8 cellular contexts compared by ENCODE assay signal in the genomic region with DNA sequence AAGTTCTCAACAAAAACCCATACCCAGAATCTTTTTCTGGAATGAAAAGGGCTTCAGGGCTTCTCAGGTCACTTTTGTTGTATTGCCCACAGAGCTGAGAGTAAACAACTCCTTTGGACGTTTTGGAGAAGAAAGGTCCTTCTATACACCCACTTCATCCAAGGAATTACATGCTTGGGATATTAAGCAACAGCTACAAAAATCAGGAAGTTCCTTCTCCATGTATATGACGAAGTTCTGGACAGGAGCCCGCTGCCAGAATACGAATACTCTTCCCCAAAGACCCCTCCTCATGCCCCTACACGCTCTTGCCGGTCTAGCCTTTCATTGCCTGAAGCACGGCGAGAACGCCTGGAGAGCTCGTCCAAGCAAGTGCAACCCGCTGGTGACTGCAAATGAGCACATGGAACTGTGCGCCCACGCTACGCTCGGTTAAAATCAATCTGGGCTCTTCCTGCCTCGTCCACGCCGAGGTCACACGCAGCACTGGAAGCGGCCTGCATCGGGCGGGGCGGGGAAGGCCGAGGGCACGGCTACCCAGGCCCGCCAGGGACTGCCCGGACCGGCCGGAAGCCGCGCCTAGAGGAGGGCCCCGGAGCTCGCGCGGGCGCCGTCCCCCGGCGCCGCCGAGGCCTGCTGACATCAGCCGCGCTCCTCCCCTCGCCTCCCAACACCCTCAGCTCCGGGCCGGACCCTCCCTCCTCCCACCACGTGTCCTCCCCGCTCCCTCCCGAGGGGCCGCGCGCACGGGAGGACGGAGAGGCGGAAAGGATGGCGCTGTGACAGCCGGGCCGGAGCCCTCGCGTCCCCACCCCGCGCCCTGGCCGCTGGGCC.
DNase-seq lines count a peak whose midpoint lies in the region; ATAC-seq and TF ChIP-seq lines count a peak whose summit lies in the region.

POGK (plus strand) TSS at position 710 of the 834 bp plus-strand sequence. CDS start 1,482 bp downstream, outside the sequence.

- DNase-seq in AG09309 (ENCODE audit: low read depth) (peak; percentile 54), NCI-H226 (peak; percentile 89), iris pigment epithelial cell (ENCODE audit: low read depth) (peak; percentile 91)
- peak; percentile 55 for DNase-seq in activated CD4-positive, CD25-positive, alpha-beta regulatory T cell treated with anti-CD3 and anti-CD28 coated beads, Interleukin-2, amount 50 U/mL, for 16 hours (ENCODE audit: low read depth, low spot score)
- peak; percentile 80 for DNase-seq in central memory CD4-positive, alpha-beta T cell
- peak; percentile 76 to 82 for DNase-seq in stimulated activated CD4-positive, alpha-beta T cell treated with anti-CD3 and anti-CD28 coated beads, Interleukin-12 subunit alpha, Interleukin-12 subunit beta, amount 100 ng/mL, for 24 hours (ENCODE audit: low read depth in 2 of 2)

- peak; percentile 98 for ATAC-seq in GM19023 (IDR thresholded peaks at IDR 0.05; ENCODE audit: unreplicated experiment)
- ATAC-seq in HG03196 (IDR thresholded peaks at IDR 0.05; ENCODE audit: unreplicated experiment) = peak; percentile 98

- H3K4me3 ChIP-seq in AG09309 (ENCODE audit: control insufficient read depth, low read depth, low read length) = peak within 1 kb of the TSS; percentile 66

- TF ChIP-seq CTCF in AG09309 (IDR thresholded peaks at IDR 0.05; ENCODE audit: control insufficient read depth, insufficient read depth, low read depth, low read length, missing control alignments) = no peak

Comparison
In these comparisons a context has a peak if more than half of its experiments do, and no peak if none do; other contexts are left out.
1. Peak in every context shown above with its lines: DNase-seq, ATAC-seq and H3K4me3 ChIP-seq.